Comparison of ENCODE assay signal across 10 cellular contexts in genomic region chr12:1666685-1667162, GRCh38. TPM values are rescaled to one million over a fixed set of nuclear protein-coding genes. Genes with fewer than 3 reads are reported as not detected.
DNase-seq lines count a peak whose midpoint lies in the region; ATAC-seq and TF ChIP-seq lines count a peak whose summit lies in the region.
"Had no signal": no experiment of that assay in that cellular context is flagged by ENCODE, and none has a peak within 500 bp of the region (broad histone marks: within the 10 kb centered on the region; RNA-seq: fewer than 3 reads in every experiment).

No MANE protein-coding gene starts in this region.

- H2AFZ ChIP-seq in Karpas-422 (ENCODE audit: low read length): no peak overlapping the region

- H3K9me3 ChIP-seq in right atrium auricular region (no peaks in the 10 kb centered on the region), adipocyte (ENCODE audit: control insufficient read depth, low read length) (no peaks in the 10 kb centered on the region), lung (ENCODE audit: control insufficient read depth in 2 of 2, insufficient read depth in 1 of 2, low read length in 1 of 2) (no peaks in the 10 kb centered on the region), vagina (no peaks in the 10 kb centered on the region), Karpas-422 (ENCODE audit: low read length) (no peaks in the 10 kb centered on the region)
- H3K9me3 ChIP-seq: Caco-2 had no signal

- no peaks in the 10 kb centered on the region for H3K9me2 ChIP-seq in Karpas-422 (replicated peaks; ENCODE audit: insufficient read depth, low read length)

- no peaks in the 10 kb centered on the region for H3K27me3 ChIP-seq in right atrium auricular region
- H3K27me3 ChIP-seq in adipocyte (replicated peaks; ENCODE audit: control insufficient read depth, insufficient read depth, low read length): no peaks in the 10 kb centered on the region
- H3K27me3 ChIP-seq in lung (ENCODE audit: control insufficient read depth, insufficient read depth): no peaks in the 10 kb centered on the region
- no peaks in the 10 kb centered on the region for H3K27me3 ChIP-seq in vagina
- no peaks in the 10 kb centered on the region for H3K27me3 ChIP-seq in Karpas-422 (ENCODE audit: low read length)

- DNase-seq in right atrium auricular region (ENCODE audit: low spot score) (no peak), Right ventricle myocardium inferior (ENCODE audit: missing footprints) (no peak), adipocyte (ENCODE audit: low read depth) (peak; percentile 35), lung (ENCODE audit: low spot score) (no peak), vagina (ENCODE audit: extremely low spot score in 2 of 2) (no peak), Karpas-422 (no peak)
- DNase-seq: NCI-H510A had no signal

- TF ChIP-seq POLR2A in vagina (IDR thresholded peaks at IDR 0.05): no peak

- peak overlapping the region; percentile 47 for H3K9ac ChIP-seq in adipocyte (ENCODE audit: low read length)
- H3K9ac ChIP-seq in Karpas-422 (ENCODE audit: low read length): no peak overlapping the region

- H3K27ac ChIP-seq in right atrium auricular region (peak overlapping the region; percentile 16 to 31), lung (ENCODE audit: low read depth in 1 of 2, low read length in 1 of 2) (peak overlapping the region; percentile 33 to 43), vagina (peak overlapping the region; percentile 32), Karpas-422 (ENCODE audit: low read length) (no peak overlapping the region)

- TF ChIP-seq CTCF in right atrium auricular region (IDR thresholded peaks at IDR 0.05): no peak
- no peak for TF ChIP-seq CTCF in lung (IDR thresholded peaks at IDR 0.05; ENCODE audit: control extremely low read depth, extremely low read depth)
- no peak for TF ChIP-seq CTCF in vagina (IDR thresholded peaks at IDR 0.05)

- H4K20me1 ChIP-seq in Karpas-422 (ENCODE audit: insufficient read depth, low read depth, low read length): no peaks in the 10 kb centered on the region

- H3K4me1 ChIP-seq in right atrium auricular region (peaks cover 0 to 23% of the 10 kb centered on the region in 2 donors), adipocyte (ENCODE audit: control insufficient read depth, insufficient read depth, low read length) (peaks cover 37% of the 10 kb centered on the region), lung (ENCODE audit: control insufficient read depth in 2 of 2, insufficient read depth in 2 of 2, low read length in 2 of 2) (peaks cover 0 to 1% of the 10 kb centered on the region in 2 donors), vagina (no peaks in the 10 kb centered on the region), Karpas-422 (ENCODE audit: low read length) (peaks cover 7% of the 10 kb centered on the region)

- no peak for ATAC-seq in Right ventricle myocardium inferior
- no peak for ATAC-seq in lung (ENCODE audit: insufficient read depth, low FRiP score)
- ATAC-seq in GM21825 (IDR thresholded peaks at IDR 0.05; ENCODE audit: unreplicated experiment): no peak
- no peak for ATAC-seq in GM21423 (IDR thresholded peaks at IDR 0.05; ENCODE audit: unreplicated experiment)

- intact Hi-C loops in Right ventricle myocardium inferior (cut with DNase I): no loop called here
- intact Hi-C loops in vagina (cut with DNase I): loop anchor here (10.0 kb wide), 1 partner anchor 268 kb away; no protein-coding TSS in a partner anchor

- no peaks in the 10 kb centered on the region for H3K79me2 ChIP-seq in Karpas-422 (ENCODE audit: low read length)

- H3K4me2 ChIP-seq in Karpas-422 (ENCODE audit: low read depth, low read length, poor library complexity, severe bottlenecking): no peak overlapping the region

- H3K4me3 ChIP-seq in right atrium auricular region (no peak overlapping the region), adipocyte (ENCODE audit: low read length) (no peak overlapping the region), lung (no peak overlapping the region), vagina (no peak overlapping the region), Karpas-422 (ENCODE audit: low read length) (no peak overlapping the region)

- H3K36me3 ChIP-seq in right atrium auricular region (no peaks in the 10 kb centered on the region), adipocyte (ENCODE audit: control insufficient read depth, insufficient read depth, low read length, severe bottlenecking) (no peaks in the 10 kb centered on the region), lung (ENCODE audit: control insufficient read depth in 2 of 2, insufficient read depth in 2 of 2, low read length in 2 of 2) (no peaks in the 10 kb centered on the region), vagina (no peaks in the 10 kb centered on the region), Karpas-422 (ENCODE audit: insufficient read depth, low read length) (no peaks in the 10 kb centered on the region)

- WGBS in lung, 2 donors: 12 to 13% methylated on average over 2 of the region's 2 CpGs

RNA-seq across cellular contexts. Expression of gene ADIPOR2, which starts 24.1 kb away (rescaled TPM):
- total RNA-seq in right atrium auricular region (10 to 100 TPM; 19.7 to 23.3 TPM), Right ventricle myocardium inferior (38.4 TPM), lung (10 to 100 TPM; 58.5 to 61.1 TPM), vagina (54.0 TPM)
- 10 to 100 TPM; 31.9 to 48.8 TPM for polyA plus RNA-seq in lung
- 26.6 and 34.7 TPM in 2 replicates for total RNA-seq in Karpas-422 (2014; rRNA removed; shearing (Covaris generic); ENCODE audit: low replicate concordance)

RNA-seq across cellular contexts. Expression of gene WNT5B, which starts 37.7 kb away (rescaled TPM):
- total RNA-seq in right atrium auricular region (1 to 10 TPM; 1.5 to 3.0 TPM), Right ventricle myocardium inferior (2.9 TPM), lung (10 to 100 TPM in 1 of 2 donors, 1 to 10 TPM in 1; 7.8 to 12.6 TPM), vagina (7.6 TPM)
- 1 to 10 TPM; 2.8 to 3.6 TPM for polyA plus RNA-seq in lung
- not detected in 2 replicates for total RNA-seq in Karpas-422 (2014; rRNA removed; shearing (Covaris generic); ENCODE audit: low replicate concordance)
